ENCODE assay signal across 19 cellular contexts in genomic region chr7:2720024-2720423, GRCh38. TPM values are rescaled to one million over a fixed set of nuclear protein-coding genes. Genes with fewer than 3 reads are reported as not detected.
A peak's percentile ranks its signal among the peaks of the same experiment; 100 is the strongest.
DNase-seq lines count a peak whose midpoint lies in the region; ATAC-seq and TF ChIP-seq lines count a peak whose summit lies in the region.
"Had no signal": no experiment of that assay in that cellular context is flagged by ENCODE, and none has a peak within 500 bp of the region (broad histone marks: within the 10 kb centered on the region; RNA-seq: fewer than 3 reads in every experiment).

No MANE protein-coding gene starts in this region.

- H3K27ac ChIP-seq in BLaER1 treated with 17β-estradiol and CSF1 and Interleukin-3, amounts not matched to agents 10 nM and 100 nM: peak overlapping the region in 5 of 11 experiments; percentile 13 to 83 (median 71); a peak in 8 of 22 replicates
- peak overlapping the region; percentile 17 for H3K27ac ChIP-seq in mesenchymal stem cell (ENCODE audit: low read length, poor library complexity, severe bottlenecking)
- H3K27ac ChIP-seq in PC-9: no peak overlapping the region
- H3K27ac ChIP-seq: GM23248, heart right ventricle, lower lobe of right lung had no signal

- peaks cover 0 to 70% (median 0%) of the 10 kb centered on the region in 11 experiments; a peak in 5 of 22 replicates for H4K20me1 ChIP-seq in BLaER1 treated with 17β-estradiol and CSF1 and Interleukin-3, amounts not matched to agents 10 nM and 100 nM
- no peaks in the 10 kb centered on the region for H4K20me1 ChIP-seq in PC-9 (ENCODE audit: insufficient read depth)

- BruUV-seq in PC-9 (replicated peaks; lab: Mats Ljungman, UMichigan): no TSS peak

- no peak for ATAC-seq in activated CD8-positive, alpha-beta memory T cell treated with anti-CD3 and anti-CD28 coated beads, Interleukin-2, amount 10 ng/mL, durations not matched to agents 7 days and 5 days
- no peak for ATAC-seq in HG03196 (IDR thresholded peaks at IDR 0.05; ENCODE audit: unreplicated experiment)
- ATAC-seq: heart right ventricle had no signal

- H3K4me3 Mint-ChIP-seq in activated CD8-positive, alpha-beta memory T cell treated with anti-CD3 and anti-CD28 coated beads, Interleukin-2, amount 10 ng/mL, durations not matched to agents 7 days and 5 days: no peak overlapping the region
- H3K4me3 Mint-ChIP-seq: endodermal cell had no signal

- H3K14ac ChIP-seq in mesenchymal stem cell (ENCODE audit: low read length in 2 of 2): no peak overlapping the region

- POLR2A ChIA-PET in PC-9 (lab: Charles Lee; ENCODE audit: unreplicated experiment): no interaction called here

- peaks cover 47% of the 10 kb centered on the region for H3K4me1 Mint-ChIP-seq in activated CD8-positive, alpha-beta memory T cell treated with anti-CD3 and anti-CD28 coated beads, Interleukin-2, amount 10 ng/mL, durations not matched to agents 7 days and 5 days
- H3K4me1 Mint-ChIP-seq: endodermal cell had no signal

- H4K8ac ChIP-seq in mesenchymal stem cell (ENCODE audit: low read length): peak overlapping the region; percentile 58

- intact Hi-C loops in PC-9 (cut with micrococcal nuclease; ENCODE audit: unreplicated experiment): no loop called here

- no peaks in the 10 kb centered on the region for H3K9me3 Mint-ChIP-seq in activated CD8-positive, alpha-beta memory T cell treated with anti-CD3 and anti-CD28 coated beads, Interleukin-2, amount 10 ng/mL, durations not matched to agents 7 days and 5 days (ENCODE audit: low read depth)
- H3K9me3 Mint-ChIP-seq: endodermal cell had no signal

- H3K36me3 Mint-ChIP-seq in activated CD8-positive, alpha-beta memory T cell treated with anti-CD3 and anti-CD28 coated beads, Interleukin-2, amount 10 ng/mL, durations not matched to agents 7 days and 5 days: peaks cover 4% of the 10 kb centered on the region

- H2BK120ac ChIP-seq in mesenchymal stem cell (ENCODE audit: low read depth, low read length): no peak overlapping the region

- no peak overlapping the region for H3K18ac ChIP-seq in mesenchymal stem cell (ENCODE audit: low read depth in 1 of 2, low read length in 2 of 2)

- H3K4ac ChIP-seq in mesenchymal stem cell (ENCODE audit: low read depth in 1 of 2, low read length in 2 of 2): no peak overlapping the region

- 91% methylated on average over 16 of the region's 16 CpGs for WGBS in mesenchymal stem cell

- no peak overlapping the region for H2BK12ac ChIP-seq in mesenchymal stem cell (ENCODE audit: low read length in 2 of 2)

- no peak overlapping the region for H4K91ac ChIP-seq in mesenchymal stem cell (ENCODE audit: low read length)

- peaks cover 0 to 38% (median 0%) of the 10 kb centered on the region in 11 experiments; a peak in 6 of 22 replicates for H3K27me3 ChIP-seq in BLaER1 treated with 17β-estradiol and CSF1 and Interleukin-3, amounts not matched to agents 10 nM and 100 nM
- H3K27me3 ChIP-seq in mesenchymal stem cell (ENCODE audit: control insufficient read depth in 1 of 2, insufficient read depth in 1 of 2, low read length in 2 of 2): no peaks in the 10 kb centered on the region
- H3K27me3 ChIP-seq in PC-9 (ENCODE audit: insufficient read depth, low read depth): no peaks in the 10 kb centered on the region
- H3K27me3 ChIP-seq: heart right ventricle had no signal

- H2BK5ac ChIP-seq in mesenchymal stem cell (ENCODE audit: low read depth, low read length, poor library complexity, severe bottlenecking): no peak overlapping the region

- H3K27ac Mint-ChIP-seq in activated CD8-positive, alpha-beta memory T cell treated with anti-CD3 and anti-CD28 coated beads, Interleukin-2, amount 10 ng/mL, durations not matched to agents 7 days and 5 days: no peak overlapping the region
- H3K27ac Mint-ChIP-seq: endodermal cell had no signal

- H3K79me2 ChIP-seq in PC-9 (ENCODE audit: low read depth): no peaks in the 10 kb centered on the region

- H2AK5ac ChIP-seq in mesenchymal stem cell (ENCODE audit: low read length, severe bottlenecking): no peak overlapping the region

- no peak for TF ChIP-seq CTCF in PC-9 (conservative IDR thresholded peaks at IDR 0.05)

- H3K27me3 Mint-ChIP-seq in activated CD8-positive, alpha-beta memory T cell treated with anti-CD3 and anti-CD28 coated beads, Interleukin-2, amount 10 ng/mL, durations not matched to agents 7 days and 5 days: peaks cover 4% of the 10 kb centered on the region

- H3K9me2 ChIP-seq in PC-9 (ENCODE audit: insufficient read depth): no peaks in the 10 kb centered on the region

- no peak overlapping the region for H3K4me3 ChIP-seq in BLaER1 treated with 17β-estradiol and CSF1 and Interleukin-3, amounts not matched to agents 10 nM and 100 nM
- H3K4me3 ChIP-seq in mesenchymal stem cell (ENCODE audit: insufficient read depth in 1 of 2, low read depth in 1 of 2, low read length in 2 of 2): no peak overlapping the region
- no peak overlapping the region for H3K4me3 ChIP-seq in PC-9
- H3K4me3 ChIP-seq: GM23248, heart right ventricle, lower lobe of right lung had no signal

- H3K4me1 ChIP-seq in BLaER1 treated with 17β-estradiol and CSF1 and Interleukin-3, amounts not matched to agents 10 nM and 100 nM: peaks cover 54 to 100% (median 100%) of the 10 kb centered on the region in 10 experiments
- H3K4me1 ChIP-seq in mesenchymal stem cell (ENCODE audit: control insufficient read depth, insufficient read depth, low read depth, low read length) (peaks cover 34% of the 10 kb centered on the region), PC-9 (replicated peaks; ENCODE audit: insufficient read depth) (no peaks in the 10 kb centered on the region)

- H3K23ac ChIP-seq in mesenchymal stem cell (ENCODE audit: low read length in 2 of 2): no peak overlapping the region

- no peak overlapping the region for H2AFZ ChIP-seq in mesenchymal stem cell (ENCODE audit: low read depth, low read length)
- no peak overlapping the region for H2AFZ ChIP-seq in PC-9
- H2AFZ ChIP-seq: GM23248 had no signal

- H3K9ac ChIP-seq in BLaER1 treated with 17β-estradiol and CSF1 and Interleukin-3, amounts not matched to agents 10 nM and 100 nM: peak overlapping the region in 1 of 11 experiments; percentile 67; a peak in 2 of 22 replicates
- H3K9ac ChIP-seq in mesenchymal stem cell (ENCODE audit: low read length): no peak overlapping the region
- H3K9ac ChIP-seq: GM23248 had no signal

- peaks cover 40% of the 10 kb centered on the region for H3K79me1 ChIP-seq in mesenchymal stem cell (replicated peaks; ENCODE audit: low read length, poor library complexity, severe bottlenecking)

- 0 out of 22 replicates have a peak, but pooled peaks cover 0 to under 1% (median 0%) of the 10 kb centered on the region in 11 experiments for H3K9me3 ChIP-seq in BLaER1 treated with 17β-estradiol and CSF1 and Interleukin-3, amounts not matched to agents 10 nM and 100 nM (replicated peaks in 1 of 11)
- H3K9me3 ChIP-seq in mesenchymal stem cell (ENCODE audit: control insufficient read depth, low read length) (no peaks in the 10 kb centered on the region), PC-9 (ENCODE audit: insufficient read depth, low read depth) (no peaks in the 10 kb centered on the region)
- H3K9me3 ChIP-seq: heart right ventricle, lower lobe of right lung had no signal

- peaks cover 0 to 13% (median 5%) of the 10 kb centered on the region in 11 experiments; a peak in 9 of 22 replicates for H3K36me3 ChIP-seq in BLaER1 treated with 17β-estradiol and CSF1 and Interleukin-3, amounts not matched to agents 10 nM and 100 nM
- H3K36me3 ChIP-seq in mesenchymal stem cell (ENCODE audit: control insufficient read depth in 1 of 2, insufficient read depth in 2 of 2, low read depth in 1 of 2, low read length in 2 of 2) (peaks cover 68 to 69% of the 10 kb centered on the region in 2 experiments), PC-9 (ENCODE audit: low read depth) (peaks cover 11% of the 10 kb centered on the region)

- H2BK15ac ChIP-seq in mesenchymal stem cell (ENCODE audit: low read depth, poor library complexity, severe bottlenecking): no peak overlapping the region

- DNase-seq in activated CD8-positive, alpha-beta memory T cell treated with anti-CD3 and anti-CD28 coated beads, Interleukin-2, amount 50 U/mL, for 4 hours: peak; percentile 39
- no peak for DNase-seq in activated CD8-positive, alpha-beta memory T cell treated with anti-CD3 and anti-CD28 coated beads, Interleukin-2, amount 10 ng/mL, durations not matched to agents 7 days and 5 days
- DNase-seq in NCI-H187 treated with DMSO at 0.1 percent for 48 hours (lab: John Stamatoyannopoulos, UW) (peak; percentile 77), mesenchymal stem cell (no peak), ecto neural progenitor cell (ENCODE audit: low spot score) (no peak), PC-9 (no peak)
- DNase-seq: aorta; endodermal cell; GM23248; heart right ventricle; Kasumi-1; NCI-H1436 treated with DMSO at 0.1 percent for 48 hours; NCI-H510A; small intestine; stimulated activated naive CD8-positive, alpha-beta T cell treated with anti-CD3 and anti-CD28 coated beads, Interleukin-15, Interleukin-2, amounts not matched to agents 100 U/mL and 50 U/mL, for 24 hours had no signal

- CTCF ChIA-PET in activated CD8-positive, alpha-beta memory T cell treated with anti-CD3 and anti-CD28 coated beads, Interleukin-2, amount 10 ng/mL, durations not matched to agents 7 days and 5 days (lab: Charles Lee): interaction anchor here (2.2 to 15.9 kb wide), 3 partner anchors 10 to 51 kb away, joined by 19 to 317 read pairs (median 77); no protein-coding TSS in a partner anchor
- CTCF ChIA-PET in PC-9 (lab: Charles Lee): no interaction called here

- peaks cover 7% of the 10 kb centered on the region; the same call in 1 of the 2 replicates for H3F3A ChIP-seq in PC-9 (ENCODE audit: insufficient read depth, low read depth)

- peak overlapping the region in 9 of 11 experiments; percentile 50 to 98 (median 87); a peak in 17 of 22 replicates for H3K4me2 ChIP-seq in BLaER1 treated with 17β-estradiol and CSF1 and Interleukin-3, amounts not matched to agents 10 nM and 100 nM
- H3K4me2 ChIP-seq in mesenchymal stem cell (ENCODE audit: low read length, poor library complexity, severe bottlenecking) (no peak overlapping the region), PC-9 (no peak overlapping the region)

RNA-seq across cellular contexts. Expression of gene AMZ1, which starts 32.0 kb away (rescaled TPM):
- under 1 TPM; 0.29 to 0.40 TPM for total RNA-seq in activated CD8-positive, alpha-beta memory T cell treated with anti-CD3 and anti-CD28 coated beads, Interleukin-2, amount 10 ng/mL, durations not matched to agents 7 days and 5 days
- 0.06 TPM for polyA plus RNA-seq in mesenchymal stem cell (2013, experiment 1 of 2)
- polyA plus RNA-seq in mesenchymal stem cell (2013, experiment 2 of 2): 0.07 TPM
- 0.50 TPM in 1 of 2 replicates, not detected in the other for total RNA-seq in PC-9 (2021)
- total RNA-seq: HT1080 had no signal

Comparison
In these comparisons a context has a peak if more than half of its experiments do, and no peak if none do; other contexts are left out.
1. DNase-seq: peak in activated CD8-positive, alpha-beta memory T cell treated with anti-CD3 and anti-CD28 coated beads, Interleukin-2, amount 50 U/mL, for 4 hours (single experiment) and NCI-H187 treated with DMSO at 0.1 percent for 48 hours (single experiment); none in activated CD8-positive, alpha-beta memory T cell treated with anti-CD3 and anti-CD28 coated beads, Interleukin-2, amount 10 ng/mL, durations not matched to agents 7 days and 5 days (single experiment), mesenchymal stem cell (single experiment), ecto neural progenitor cell (single experiment) and PC-9 (0 of 2).
2. H3K4me2 ChIP-seq: peak in BLaER1 treated with 17β-estradiol and CSF1 and Interleukin-3, amounts not matched to agents 10 nM and 100 nM (9 of 11); none in mesenchymal stem cell (single experiment) and PC-9 (single experiment).